In genomic region chr20:5402903-5403531, GRCh38 we compare ENCODE assay signal across 1 cellular context.
TF ChIP-seq lines count a peak whose summit lies in the region.

No MANE protein-coding gene starts in this region.

TF ChIP-seq in GM23338, 12 proteins besides CTCF, POLR2A, EP300 and RAD21 (continued from another document):
- no peak for TF ChIP-seq ZNF462 (CRISPR knock-in tag; IDR thresholded peaks at IDR 0.05)
- no peak for TF ChIP-seq POLR2AphosphoS5 (IDR thresholded peaks at IDR 0.05; ENCODE audit: low read depth)
- no peak for TF ChIP-seq NANOG (IDR thresholded peaks at IDR 0.05; ENCODE audit: borderline replicate concordance)
TF ChIP-seq in GM23338: peak in this region for 1.
